ENCODE assay signal across 8 cellular contexts in the genomic region with DNA sequence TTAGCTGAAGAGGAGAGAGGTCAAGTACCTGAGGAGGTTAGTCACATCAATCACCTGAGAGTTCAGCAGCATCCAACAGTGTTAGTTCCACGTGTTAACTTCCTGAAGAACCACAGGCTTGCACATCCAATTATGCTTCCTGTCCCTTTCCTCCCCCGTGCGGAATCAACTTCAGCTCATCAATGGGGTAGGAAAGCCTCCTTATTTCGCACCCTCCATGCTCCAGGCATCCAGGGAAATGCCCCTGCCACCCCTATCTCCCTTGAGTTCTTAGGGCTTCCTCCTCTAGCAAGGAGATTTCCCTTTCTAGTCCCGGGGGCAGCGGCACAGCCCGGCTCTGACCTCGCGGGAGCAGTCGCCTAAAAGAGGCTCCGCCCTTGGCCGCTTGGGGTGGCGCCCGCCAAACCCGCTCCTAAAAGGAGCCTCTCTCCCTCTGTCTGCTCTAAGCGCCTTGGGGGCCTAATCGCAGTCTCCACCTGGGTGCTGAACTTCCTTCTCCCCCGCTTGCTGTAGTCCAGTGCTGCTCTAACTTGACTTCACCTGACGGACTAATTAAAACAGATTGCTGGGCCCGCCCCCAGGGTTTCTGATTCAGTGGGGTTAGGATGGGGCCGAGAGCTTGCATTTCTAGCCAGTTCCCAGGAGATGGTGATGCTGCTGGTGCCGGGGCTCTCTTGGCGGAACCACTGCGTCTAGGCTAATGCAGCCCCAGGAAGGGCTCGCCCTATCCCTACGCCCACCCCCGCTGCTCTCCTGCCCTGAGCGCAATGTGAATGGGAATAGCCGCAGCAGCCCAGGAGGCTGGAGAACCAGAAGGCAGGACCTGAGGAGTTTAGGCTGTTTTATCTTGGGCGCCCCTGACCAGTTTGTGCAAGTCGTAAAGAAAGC. TPM values are rescaled to one million over a fixed set of nuclear protein-coding genes. Genes with fewer than 3 reads are reported as not detected.
A peak's percentile ranks its signal among the peaks of the same experiment; 100 is the strongest.
DNase-seq lines count a peak whose midpoint lies in the region; ATAC-seq and TF ChIP-seq lines count a peak whose summit lies in the region.

No MANE protein-coding gene starts in this region.

- no peaks in the 10 kb centered on the region for H3K9me3 Mint-ChIP-seq in Calu3 (ENCODE audit: low read depth, unreplicated experiment)

- H3K9me3 ChIP-seq in stomach, result no peaks in the 10 kb centered on the region

- H3K27ac Mint-ChIP-seq in Calu3 (ENCODE audit: unreplicated experiment), result peak overlapping the region; percentile 95

- no TSS peak for BruUV-seq in Calu3 (replicated peaks; lab: Mats Ljungman, UMichigan)

- H3K36me3 ChIP-seq in kidney epithelial cell (ENCODE audit: control insufficient read depth, insufficient read depth, low read length), result no peaks in the 10 kb centered on the region
- H3K36me3 ChIP-seq in stomach, result no peaks in the 10 kb centered on the region

- H3K4me1 ChIP-seq in stomach, result peaks cover 33 to 66% (median 60%) of the 10 kb centered on the region in 4 donors

- no peaks in the 10 kb centered on the region for H3K27me3 Mint-ChIP-seq in Calu3 (ENCODE audit: unreplicated experiment)

- ATAC-seq in GM19452 (IDR thresholded peaks at IDR 0.05; ENCODE audit: unreplicated experiment), result peak; percentile 38

- peaks cover 52% of the 10 kb centered on the region for H3K36me3 Mint-ChIP-seq in Calu3 (ENCODE audit: insufficient read depth, unreplicated experiment)

- TF ChIP-seq CTCF in Calu3 (IDR thresholded peaks at IDR 0.05; ENCODE audit: unreplicated experiment) (no peak), kidney epithelial cell (IDR thresholded peaks at IDR 0.05; ENCODE audit: insufficient read depth, low read length, poor library complexity, severe bottlenecking) (no peak), stomach (IDR thresholded peaks at IDR 0.05) (no peak)

- CTCF ChIA-PET in Calu3 (lab: Charles Lee), result interaction anchor here (0.8 to 1.1 kb wide), 3 partner anchors 45 to 168 kb away, joined by 3 to 4 read pairs (median 4); no protein-coding TSS in a partner anchor

- TF ChIP-seq POLR2A in stomach (IDR thresholded peaks at IDR 0.05), result no peak

- peak overlapping the region; percentile 81 for H3K4me3 Mint-ChIP-seq in Calu3 (ENCODE audit: low read depth, unreplicated experiment)

- DNase-seq in Calu3 (peak; percentile 70), NOMO-1 treated with DMSO at 0.1 percent for 48 hours (lab: John Stamatoyannopoulos, UW; ENCODE audit: unreplicated experiment) (peak; percentile 65), astrocyte of the hippocampus (ENCODE audit: low read depth, low spot score) (peak; percentile 48), kidney epithelial cell (ENCODE audit: low read depth) (no peak), stomach (peak; percentile 52), NCI-H1694 (lab: John Stamatoyannopoulos, UW) (no peak), mucosa of gallbladder (ENCODE audit: low spot score) (no peak)

- H3K27ac ChIP-seq in stomach, result peak overlapping the region; percentile 81 to 99 (median 95)

- peaks cover 57% of the 10 kb centered on the region for H3K4me1 Mint-ChIP-seq in Calu3 (ENCODE audit: low read depth, unreplicated experiment)

- 9 to 16% (median 10%) methylated on average over 29 to 31 of the region's 31 CpGs for WGBS in stomach, 5 donors

- peak overlapping the region; percentile 14 for H3K4me3 ChIP-seq in kidney epithelial cell (ENCODE audit: low read depth, low read length)
- peak overlapping the region; percentile 26 to 50 (median 31) for H3K4me3 ChIP-seq in stomach

- no peaks in the 10 kb centered on the region for H3K27me3 ChIP-seq in kidney epithelial cell (ENCODE audit: control insufficient read depth, insufficient read depth, low read length)
- no peaks in the 10 kb centered on the region for H3K27me3 ChIP-seq in stomach

- intact Hi-C loops in Calu3 (cut with micrococcal nuclease; ENCODE audit: unreplicated experiment), result loop anchor here (5.0 kb wide), 1 partner anchor 141 kb away; no protein-coding TSS in a partner anchor
- intact Hi-C loops in stomach (cut with DNase I; ENCODE audit: low total_unique reads), result no loop called here

- no peak for TF ChIP-seq EP300 in stomach (IDR thresholded peaks at IDR 0.05)

RNA-seq across cellular contexts. Expression of a gene that starts 3.4 kb away (rescaled TPM):
- total RNA-seq in Calu3 (2022) (23.3 and 24.4 TPM in 2 replicates), kidney epithelial cell (11.0 and 13.7 TPM in 2 replicates), stomach (10 to 100 TPM; 14.7 to 31.5 (median 17.8) TPM), mucosa of gallbladder (19.3 TPM)
- polyA plus RNA-seq in stomach, result 1 to 10 TPM; 1.7 to 2.2 (median 1.8) TPM

RNA-seq across cellular contexts. Expression of a gene that starts 54.6 kb away (rescaled TPM):
- total RNA-seq in Calu3 (2022) (78.6 and 82.8 TPM in 2 replicates), kidney epithelial cell (66.8 and 71.3 TPM in 2 replicates), stomach (10 to 100 TPM in 2 of 5 donors, 1 to 10 TPM in 2, not detected in 1; 1.7 to 33.8 (median 14.1) TPM), mucosa of gallbladder (45.4 TPM)
- polyA plus RNA-seq in stomach, result 10 to 100 TPM; 68.7 to 91.3 (median 84.9) TPM

Comparison
In these comparisons a context has a peak if more than half of its experiments do, and no peak if none do; other contexts are left out.
1. DNase-seq: peak in Calu3 (single experiment), NOMO-1 treated with DMSO at 0.1 percent for 48 hours (single experiment), astrocyte of the hippocampus (single experiment) and stomach (single experiment); none in kidney epithelial cell (single experiment), NCI-H1694 (single experiment) and mucosa of gallbladder (single experiment).